In genomic region chr19:2173841-2174577, GRCh38 we compare ENCODE assay signal across 15 cellular contexts. TPM values are rescaled to one million over a fixed set of nuclear protein-coding genes. Genes with fewer than 3 reads are reported as not detected.
DNase-seq lines count a peak whose midpoint lies in the region; ATAC-seq and TF ChIP-seq lines count a peak whose summit lies in the region.
"Had no signal": no experiment of that assay in that cellular context is flagged by ENCODE, and none has a peak within 500 bp of the region (broad histone marks: within the 10 kb centered on the region; RNA-seq: fewer than 3 reads in every experiment).

No MANE protein-coding gene starts in this region.

- H3K27ac Mint-ChIP-seq in GM23338 (no peak overlapping the region; the same call in 1 of the 2 replicates), WTC11 (peak overlapping the region; percentile 94)

- H3K36me3 Mint-ChIP-seq in GM23338 (ENCODE audit: low read depth) (peaks cover 2% of the 10 kb centered on the region; the same call in 1 of the 3 replicates), WTC11 (peaks cover 4% of the 10 kb centered on the region)

- H3K4me3 ChIP-seq in GM23338 (no peak overlapping the region), rectal smooth muscle tissue (ENCODE audit: low read length) (no peak overlapping the region)
- H3K4me3 ChIP-seq: left lung had no signal

- no peak overlapping the region for H3K4me2 ChIP-seq in GM23338

- peaks cover 100% of the 10 kb centered on the region for H3K79me2 ChIP-seq in GM23338 (replicated peaks; ENCODE audit: insufficient read depth)

- no peaks in the 10 kb centered on the region for H3K9me2 ChIP-seq in GM23338 (ENCODE audit: insufficient read depth)

- peaks cover 15% of the 10 kb centered on the region for H3K27me3 Mint-ChIP-seq in GM23338 (ENCODE audit: insufficient read depth, low read depth, poor library complexity)
- H3K27me3 Mint-ChIP-seq in WTC11 (ENCODE audit: low read depth), result no peaks in the 10 kb centered on the region
- H3K27me3 Mint-ChIP-seq: CD4-positive, alpha-beta memory T cell; naive thymus-derived CD4-positive, alpha-beta T cell had no signal

- CTCF ChIA-PET in WTC11 (lab: Charles Lee), result interaction anchor here (0.9 to 2.9 kb wide), 3 partner anchors 18 to 474 kb away, joined by 3 to 13 read pairs (median 12); no protein-coding TSS in a partner anchor

- peaks cover 43% of the 10 kb centered on the region for H4K20me1 ChIP-seq in GM23338 (replicated peaks; ENCODE audit: insufficient read depth)

- DNase-seq in GM23338 (ENCODE audit: low spot score), result no peak
- no peak for DNase-seq in WTC11 (ENCODE audit: low spot score)
- DNase-seq in iPS-NIHi11 (ENCODE audit: low spot score), result peak; percentile 2
- DNase-seq in cortex of kidney (lab: John Stamatoyannopoulos, UW), result no peak
- DNase-seq in activated CD8-positive, alpha-beta memory T cell treated with anti-CD3 and anti-CD28 coated beads, Interleukin-2, amount 50 U/mL, for 48 hours, result no peak
- DNase-seq in NCI-H1417 (lab: John Stamatoyannopoulos, UW), result no peak
- DNase-seq: activated gamma-delta T cell; CD4-positive, alpha-beta memory T cell; left lung; MM.1S; naive thymus-derived CD4-positive, alpha-beta T cell; NCI-H2029 treated with DMSO at 0.1 percent for 48 hours; retina; WERI-Rb-1 had no signal

- 0 out of 2 replicates have a peak overlapping the region, but pooled peaks have one; percentile 45 for H3K27ac ChIP-seq in GM23338 (ENCODE audit: low read depth)
- no peak overlapping the region for H3K27ac ChIP-seq in rectal smooth muscle tissue (ENCODE audit: low read depth, low read length)
- H3K27ac ChIP-seq: left lung, WERI-Rb-1 had no signal

- H3K9me3 Mint-ChIP-seq in GM23338, result no peaks in the 10 kb centered on the region
- no peaks in the 10 kb centered on the region for H3K9me3 Mint-ChIP-seq in WTC11
- H3K9me3 Mint-ChIP-seq: CD4-positive, alpha-beta memory T cell; naive thymus-derived CD4-positive, alpha-beta T cell had no signal

- peaks cover 27% of the 10 kb centered on the region for H3K4me1 Mint-ChIP-seq in GM23338
- H3K4me1 Mint-ChIP-seq in WTC11, result peaks cover 28% of the 10 kb centered on the region

- no peak overlapping the region for H2AFZ ChIP-seq in GM23338

- no peaks in the 10 kb centered on the region for H3K27me3 ChIP-seq in GM23338 (ENCODE audit: insufficient read depth)
- H3K27me3 ChIP-seq in rectal smooth muscle tissue (ENCODE audit: control insufficient read depth, insufficient read depth, low read length), result no peaks in the 10 kb centered on the region
- H3K27me3 ChIP-seq: left lung had no signal

- peak overlapping the region; percentile 30 for H3K9ac ChIP-seq in rectal smooth muscle tissue (ENCODE audit: low read length)

- H3K4me3 Mint-ChIP-seq in GM23338 (no peak overlapping the region), WTC11 (no peak overlapping the region)
- H3K4me3 Mint-ChIP-seq: CD4-positive, alpha-beta memory T cell; naive thymus-derived CD4-positive, alpha-beta T cell had no signal

- ATAC-seq in GM23338 (no peak), WTC11 (no peak)
- ATAC-seq: left lung; naive thymus-derived CD4-positive, alpha-beta T cell had no signal

- TF ChIP-seq CTCF in GM23338 (conservative IDR thresholded peaks at IDR 0.05; ENCODE audit: low read depth in 2 of 2), result no peak
- TF ChIP-seq CTCF in WTC11 (IDR thresholded peaks at IDR 0.05), result no peak

- H3K36me3 ChIP-seq in GM23338 (ENCODE audit: insufficient read depth) (no peaks in the 10 kb centered on the region), rectal smooth muscle tissue (ENCODE audit: control insufficient read depth, insufficient read depth, low read length) (peaks cover 2% of the 10 kb centered on the region)

- peaks cover 22% of the 10 kb centered on the region; the same call in 1 of the 2 replicates for H3F3A ChIP-seq in GM23338 (replicated peaks; ENCODE audit: low read depth)

- POLR2A ChIA-PET in WTC11 (lab: Charles Lee), result no interaction called here

- peaks cover 19% of the 10 kb centered on the region for H3K4me1 ChIP-seq in GM23338 (ENCODE audit: insufficient read depth)
- H3K4me1 ChIP-seq in rectal smooth muscle tissue (ENCODE audit: control insufficient read depth, insufficient read depth, low read length), result peaks cover 12% of the 10 kb centered on the region

TF ChIP-seq in GM23338, 12 proteins besides CTCF, POLR2A, EP300 and RAD21 (continues in another document):
- TF ChIP-seq NANOG (IDR thresholded peaks at IDR 0.05; ENCODE audit: borderline replicate concordance) (no peak), EZH2 (IDR thresholded peaks at IDR 0.05; ENCODE audit: low read depth, unreplicated experiment) (no peak), REST (IDR thresholded peaks at IDR 0.05; ENCODE audit: unreplicated experiment) (no peak), POLR2AphosphoS5 (IDR thresholded peaks at IDR 0.05; ENCODE audit: low read depth) (no peak), STAT1 (IDR thresholded peaks at IDR 0.05; ENCODE audit: unreplicated experiment) (no peak), EZH2phosphoT487 (IDR thresholded peaks at IDR 0.05; ENCODE audit: unreplicated experiment) (no peak)

TF ChIP-seq in WTC11, 78 proteins besides CTCF, POLR2A, EP300 and RAD21 (continues in another document):
- TF ChIP-seq, protein P1, sequence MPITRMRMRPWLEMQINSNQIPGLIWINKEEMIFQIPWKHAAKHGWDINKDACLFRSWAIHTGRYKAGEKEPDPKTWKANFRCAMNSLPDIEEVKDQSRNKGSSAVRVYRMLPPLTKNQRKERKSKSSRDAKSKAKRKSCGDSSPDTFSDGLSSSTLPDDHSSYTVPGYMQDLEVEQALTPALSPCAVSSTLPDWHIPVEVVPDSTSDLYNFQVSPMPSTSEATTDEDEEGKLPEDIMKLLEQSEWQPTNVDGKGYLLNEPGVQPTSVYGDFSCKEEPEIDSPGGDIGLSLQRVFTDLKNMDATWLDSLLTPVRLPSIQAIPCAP (CRISPR knock-in tag; IDR thresholded peaks at IDR 0.05), result no peak
- TF ChIP-seq TEAD4 (CRISPR knock-in tag; IDR thresholded peaks at IDR 0.05) (no peak), PRRX2 (CRISPR knock-in tag; IDR thresholded peaks at IDR 0.05) (no peak), ERG (CRISPR knock-in tag; IDR thresholded peaks at IDR 0.05) (no peak), AR (CRISPR knock-in tag; IDR thresholded peaks at IDR 0.05) (no peak), TCF7 (CRISPR knock-in tag; IDR thresholded peaks at IDR 0.05; ENCODE audit: low read depth) (no peak), SMAD3 (CRISPR knock-in tag; IDR thresholded peaks at IDR 0.05; ENCODE audit: borderline replicate concordance) (no peak), NR3C1 (CRISPR knock-in tag; conservative IDR thresholded peaks at IDR 0.05; ENCODE audit: low read depth) (no peak), STAT6 (CRISPR knock-in tag; conservative IDR thresholded peaks at IDR 0.05; ENCODE audit: low read depth) (no peak)

RNA-seq across cellular contexts. Expression of gene DOT1L, which starts 10.3 kb away (rescaled TPM):
- total RNA-seq in GM23338 (2014; rRNA removed; shearing (Covaris generic)), result 23.4 and 40.6 TPM in 2 replicates
- 25.5 and 31.0 TPM in 2 replicates for polyA plus RNA-seq in GM23338 (2016; fragmentation: Nextera tagmentation; extraction: Ambion mirVana)
- 99.2 to 111 TPM (median 103 TPM) in 3 replicates for total RNA-seq in WTC11 (2021)

RNA-seq across cellular contexts. Expression of gene AP3D1, which starts 22.6 kb away (rescaled TPM):
- 205 and 236 TPM in 2 replicates for total RNA-seq in GM23338 (2014; rRNA removed; shearing (Covaris generic))
- polyA plus RNA-seq in GM23338 (2016; fragmentation: Nextera tagmentation; extraction: Ambion mirVana), result 101 and 117 TPM in 2 replicates
- total RNA-seq in WTC11 (2021), result 160 to 190 TPM (median 163 TPM) in 3 replicates
